1 cellular context compared by ENCODE assay signal in genomic region chr11:1925373-1926155, GRCh38.
TF ChIP-seq lines count a peak whose summit lies in the region.

No MANE protein-coding gene starts in this region.

TF ChIP-seq in HepG2, 621 proteins besides CTCF, POLR2A, EP300 and RAD21:
- no peak for TF ChIP-seq ELF1 (CRISPR knock-in tag; IDR thresholded peaks at IDR 0.05)
- peak; percentile 39; the same call in 1 of the 2 replicates for TF ChIP-seq MNT (IDR thresholded peaks at IDR 0.05)
